ENCODE assay signal across 8 cellular contexts in the genomic region with DNA sequence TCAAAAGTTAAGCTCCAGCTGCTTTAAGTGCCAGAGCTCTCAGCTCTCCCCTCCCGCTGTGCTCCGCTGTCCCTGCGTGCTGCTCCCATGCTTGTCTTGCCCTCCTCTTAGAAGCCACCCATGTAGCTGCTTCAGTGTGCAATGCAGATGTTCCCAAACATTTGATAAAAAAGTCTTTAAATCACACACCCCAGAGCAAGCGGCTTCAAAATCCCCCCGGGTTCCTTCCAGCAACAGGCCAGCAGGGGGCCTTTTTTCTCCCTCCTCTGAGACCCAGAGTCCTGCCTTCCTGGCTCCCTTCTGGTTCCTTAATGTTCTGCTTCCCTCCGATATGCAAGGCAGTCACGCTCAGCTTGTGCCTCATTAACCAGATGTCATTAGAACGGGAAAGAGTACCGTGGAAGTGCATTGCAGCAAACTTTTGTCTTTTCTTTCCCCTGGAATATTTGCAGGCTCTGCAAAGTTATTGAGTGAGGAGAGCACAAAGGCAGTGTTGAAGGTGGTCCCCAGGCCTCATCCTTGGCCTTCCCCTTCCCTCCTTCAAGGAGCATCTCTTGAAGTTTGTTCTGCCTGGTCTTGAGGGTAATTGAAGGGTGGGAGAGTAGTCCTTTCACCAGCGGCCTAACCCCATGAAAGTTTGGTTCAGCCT. TPM values are rescaled to one million over a fixed set of nuclear protein-coding genes. Genes with fewer than 3 reads are reported as not detected.
DNase-seq lines count a peak whose midpoint lies in the region; ATAC-seq, FAIRE-seq and TF ChIP-seq lines count a peak whose summit lies in the region.

No MANE protein-coding gene starts in this region.

- no peaks in the 10 kb centered on the region for H3K27me3 ChIP-seq in dorsolateral prefrontal cortex

- peak; percentile 60 for DNase-seq in DMS53 (lab: John Stamatoyannopoulos, UW)
- DNase-seq in HTR-8/SVneo (ENCODE audit: insufficient read length, low spot score), result peak; percentile 48
- peak in 1 of 10 donors; percentile 47 for DNase-seq in dorsolateral prefrontal cortex
- peak in 1 of 3 donors; percentile 61 for DNase-seq in mucosa of descending colon
- no peak for DNase-seq in cerebellar nuclear complex (lab: John Stamatoyannopoulos, UW)

- no peak overlapping the region for H3K4me3 ChIP-seq in dorsolateral prefrontal cortex
- H3K4me3 ChIP-seq in mucosa of descending colon, result no peak overlapping the region

- no peak overlapping the region for H3K27ac ChIP-seq in VCaP
- H3K27ac ChIP-seq in dorsolateral prefrontal cortex, result peak overlapping the region in 20 of 59 donors; percentile 5 to 68 (median 29)

- no peaks in the 10 kb centered on the region for H3K9me3 ChIP-seq in mucosa of descending colon

- no peaks in the 10 kb centered on the region for H3K36me3 ChIP-seq in mucosa of descending colon (ENCODE audit: low read depth)

- ATAC-seq in mucosa of descending colon (peak; percentile 48), GM21576 (IDR thresholded peaks at IDR 0.05; ENCODE audit: unreplicated experiment) (no peak), GM21360 (IDR thresholded peaks at IDR 0.05; ENCODE audit: unreplicated experiment) (no peak)

- intact Hi-C loops in dorsolateral prefrontal cortex (cut with DNase I), result loop anchor here in 1 of 2 donors (5.0 kb wide), 1 partner anchor 208 kb away; no protein-coding TSS in a partner anchor
- intact Hi-C loops in mucosa of descending colon (cut with DNase I, micrococcal nuclease), result no loop called here

- H3K4me1 ChIP-seq in mucosa of descending colon (ENCODE audit: low read depth), result no peaks in the 10 kb centered on the region

- FAIRE-seq in HTR-8/SVneo (lab: Jason Lieb, UNC), result no peak

- peak; percentile 71 for TF ChIP-seq CTCF in VCaP (conservative IDR thresholded peaks at IDR 0.05)
- TF ChIP-seq CTCF in dorsolateral prefrontal cortex (IDR thresholded peaks at IDR 0.05 in 54 of 56, conservative IDR thresholded peaks at IDR 0.05 in 2 of 56; ENCODE audit: low read depth in 1 of 56, partially characterized antibody in 56 of 56), result peak in 55 of 56 donors; percentile 22 to 68 (median 54)
- peak; percentile 26 for TF ChIP-seq CTCF in mucosa of descending colon (IDR thresholded peaks at IDR 0.05)

RNA-seq across cellular contexts. Expression of a gene that starts 25.5 kb away (rescaled TPM):
- 10 to 100 TPM in 105 of 120 experiments, 1 to 10 TPM in 15; 3.8 to 94.4 (median 22.6) TPM for total RNA-seq in dorsolateral prefrontal cortex
- total RNA-seq in mucosa of descending colon, result 10 to 100 TPM in 1 of 3 donors, 1 to 10 TPM in 1, under 1 TPM in 1; 0.96 to 22.7 (median 3.2) TPM

RNA-seq across cellular contexts. Expression of a gene that starts 39.5 kb away (rescaled TPM):
- total RNA-seq in dorsolateral prefrontal cortex (1 to 10 TPM in 93 of 120 experiments, under 1 TPM in 23, not detected in 4; 0.35 to 4.5 (median 1.6) TPM), mucosa of descending colon (under 1 TPM in 1 of 3 donors, not detected in 2; 0.20 TPM)

Comparison
In these comparisons a context has a peak if more than half of its experiments do, and no peak if none do; other contexts are left out.
1. DNase-seq: peak in DMS53 (single experiment) and HTR-8/SVneo (single experiment); none in cerebellar nuclear complex (0 of 2).
2. Peak in every context shown above with its lines, with median percentiles within 50 percentile points of each other: CTCF ChIP-seq.